8 cellular contexts compared by ENCODE assay signal in genomic region chrX:275476-275966, GRCh38. TPM values are rescaled to one million over a fixed set of nuclear protein-coding genes. Genes with fewer than 3 reads are reported as not detected.
DNase-seq lines count a peak whose midpoint lies in the region; ATAC-seq and TF ChIP-seq lines count a peak whose summit lies in the region.

No MANE protein-coding gene starts in this region.

- no peaks in the 10 kb centered on the region for H3K36me3 ChIP-seq in colonic mucosa

- H3K27ac Mint-ChIP-seq in nephron = peak overlapping the region; percentile 59 to 76 (median 72)

- peak overlapping the region; percentile 53 to 63 for H3K9ac ChIP-seq in colonic mucosa (ENCODE audit: low read depth in 2 of 2, low read length in 2 of 2)

- ATAC-seq in HG03066 (IDR thresholded peaks at IDR 0.05; ENCODE audit: low read depth, unreplicated experiment) = peak; percentile 19
- no peak for ATAC-seq in HG03045 (IDR thresholded peaks at IDR 0.05; ENCODE audit: unreplicated experiment)
- no peak for ATAC-seq in HG02571 (IDR thresholded peaks at IDR 0.05; ENCODE audit: unreplicated experiment)

- H3K27me3 Mint-ChIP-seq in nephron (ENCODE audit: low read depth) = peaks cover 24% of the 10 kb centered on the region

- intact Hi-C loops in colonic mucosa (cut with DNase I) = no loop called here

- peak overlapping the region; percentile 16 for H3K27ac ChIP-seq in colonic mucosa

- TF ChIP-seq CTCF in colonic mucosa (IDR thresholded peaks at IDR 0.05) = no peak
- TF ChIP-seq CTCF in nephron (IDR thresholded peaks at IDR 0.05; ENCODE audit: unreplicated experiment in 3 of 3) = no peak

- peak overlapping the region; percentile 66 to 78 (median 76) for H3K4me3 Mint-ChIP-seq in nephron

- H3K4me3 ChIP-seq in GM08714 (ENCODE audit: low read length) (peak overlapping the region; percentile 64; the same call in 1 of the 2 replicates), colonic mucosa (peak overlapping the region; percentile 61)

- H3K4me1 Mint-ChIP-seq in nephron = peaks cover 12% of the 10 kb centered on the region

- H3K36me3 Mint-ChIP-seq in nephron (ENCODE audit: low read depth) = peaks cover 5% of the 10 kb centered on the region

- no peaks in the 10 kb centered on the region for H3K27me3 ChIP-seq in colonic mucosa

- DNase-seq in colonic mucosa (peak; percentile 20), NCI-H187 treated with DMSO at 0.1 percent for 48 hours (lab: John Stamatoyannopoulos, UW) (no peak), UCSD-AML1 (lab: John Stamatoyannopoulos, UW; ENCODE audit: unreplicated experiment) (no peak)

- peaks cover 9% of the 10 kb centered on the region for H3K4me1 ChIP-seq in colonic mucosa

- H3K9me3 Mint-ChIP-seq in nephron = no peaks in the 10 kb centered on the region

- no peaks in the 10 kb centered on the region for H3K9me3 ChIP-seq in colonic mucosa

RNA-seq across cellular contexts. Expression of gene PLCXD1, which starts 5.7 kb away (rescaled TPM):
- total RNA-seq in colonic mucosa = 10 to 100 TPM; 11.0 to 23.8 TPM

RNA-seq across cellular contexts. Expression of gene GTPBP6, which starts 43.1 kb away (rescaled TPM):
- 10 to 100 TPM; 44.4 to 81.1 TPM for total RNA-seq in colonic mucosa
